ENCODE assay signal across 8 cellular contexts in the genomic region with DNA sequence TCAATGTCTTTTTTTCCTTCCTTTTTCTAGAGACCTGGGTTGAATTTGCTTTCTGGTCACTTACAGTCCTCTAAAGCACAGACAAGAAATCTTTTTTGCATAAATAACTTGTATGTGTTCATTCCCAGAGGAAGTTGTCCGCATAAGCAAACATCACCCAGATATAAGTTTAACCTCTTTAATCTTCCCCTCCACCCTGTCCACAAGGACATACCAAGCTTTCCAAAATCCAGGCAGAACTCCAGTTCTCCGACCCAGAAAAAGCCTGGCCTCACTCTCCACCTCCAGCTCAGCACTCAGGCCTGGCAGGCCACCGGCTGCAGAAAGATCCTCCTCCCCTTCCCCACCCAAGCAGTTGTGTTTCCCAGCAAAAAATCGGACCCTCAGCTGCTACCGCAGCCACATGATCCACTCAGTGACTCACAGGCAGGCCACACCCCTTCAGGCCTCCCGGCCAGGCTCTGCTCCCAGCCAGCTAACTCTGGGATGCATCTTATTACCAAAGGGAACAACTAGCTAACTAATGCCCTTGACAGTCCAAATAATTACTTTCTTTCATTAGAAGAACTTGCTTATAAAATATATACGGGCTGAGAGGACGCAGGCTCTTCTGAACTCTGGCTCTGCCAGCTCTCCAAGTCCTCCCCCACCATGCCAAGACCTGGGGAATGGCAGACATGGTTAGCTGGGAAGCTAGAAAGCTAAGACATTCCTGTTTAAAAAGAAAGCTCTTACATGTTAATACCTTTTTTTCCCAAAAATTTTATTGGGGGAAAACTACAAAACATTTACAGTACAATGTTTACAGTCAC. TPM values are rescaled to one million over a fixed set of nuclear protein-coding genes. Genes with fewer than 3 reads are reported as not detected.
DNase-seq lines count a peak whose midpoint lies in the region; ATAC-seq and TF ChIP-seq lines count a peak whose summit lies in the region.

No MANE protein-coding gene starts in this region.

- TF ChIP-seq POLR2A in ovary (IDR thresholded peaks at IDR 0.05): peak; percentile 25

- peaks cover 0 to 37% (median 10%) of the 10 kb centered on the region in 9 donors for H3K36me3 ChIP-seq in heart right ventricle
- H3K36me3 ChIP-seq in ovary: no peaks in the 10 kb centered on the region
- peaks cover 0 to 10% of the 10 kb centered on the region in 2 donors for H3K36me3 ChIP-seq in aorta (ENCODE audit: control insufficient read depth in 1 of 2, insufficient read depth in 2 of 2, low read length in 1 of 2)

- intact Hi-C loops in heart right ventricle (cut with DNase I) (loop anchor here in 7 of 10 donors (5.0 to 10.0 kb wide), 8 partner anchors 45 to 323 kb away; no protein-coding TSS in a partner anchor), ovary (cut with DNase I) (loop anchor here in 3 of 4 donors (2.0 to 10.0 kb wide), 7 partner anchors 83 to 367 kb away; no protein-coding TSS in a partner anchor), aorta (cut with DNase I) (loop anchor here (2.0 to 10.0 kb wide), 5 partner anchors 320 to 1167 kb away; no protein-coding TSS in a partner anchor)

- WGBS in heart right ventricle, 2 donors: 0 to 1% methylated on average over 8 of the region's 8 CpGs
- WGBS in ovary, 3 donors: 0 to 1% (median 1%) methylated on average over 8 of the region's 8 CpGs
- WGBS in aorta, 2 donors: 1 to 2% methylated on average over 8 of the region's 8 CpGs

- DNase-seq in Caki2 (ENCODE audit: low read depth) (peak; percentile 90), KG1 (lab: John Stamatoyannopoulos, UW) (peak; percentile 81), SKM-1 (lab: John Stamatoyannopoulos, UW; ENCODE audit: unreplicated experiment) (peak; percentile 51), heart right ventricle (peak; percentile 84 to 91), ovary (peak; percentile 90 to 93 (median 92)), aorta (peak; percentile 94 to 95)

- ATAC-seq in heart right ventricle (peak; percentile 7 to 53 (median 35)), aorta (ENCODE audit: low FRiP score) (peak; percentile 61), GM21447 (IDR thresholded peaks at IDR 0.05; ENCODE audit: unreplicated experiment) (no peak)

- H3K27ac ChIP-seq in angular gyrus (ENCODE audit: low read depth, low read length): peak overlapping the region; percentile 94
- peak overlapping the region; percentile 96 to 100 (median 99) for H3K27ac ChIP-seq in heart right ventricle
- peak overlapping the region; percentile 31 to 90 for H3K27ac ChIP-seq in ovary
- H3K27ac ChIP-seq in aorta (ENCODE audit: low read depth in 1 of 2, low read length in 2 of 2): peak overlapping the region in 1 of 2 donors; percentile 78

- H3K9me3 ChIP-seq in heart right ventricle (no peaks in the 10 kb centered on the region), ovary (no peaks in the 10 kb centered on the region), aorta (ENCODE audit: control insufficient read depth, low read length) (no peaks in the 10 kb centered on the region)

- TF ChIP-seq EP300 in ovary (IDR thresholded peaks at IDR 0.05): peak; percentile 40

- H3K4me1 ChIP-seq in heart right ventricle: peaks cover 14 to 72% (median 60%) of the 10 kb centered on the region in 9 donors
- H3K4me1 ChIP-seq in ovary (ENCODE audit: insufficient read depth): peaks cover 27% of the 10 kb centered on the region
- no peaks in the 10 kb centered on the region for H3K4me1 ChIP-seq in aorta (ENCODE audit: control insufficient read depth in 1 of 2, insufficient read depth in 2 of 2, low read length in 2 of 2)

- in situ Hi-C loops in Caki2 (cut with HindIII; ENCODE audit: low pct_unique_long_range_greater_than_20kb, low sequenced_read_pairs): no loop called here

- H3K4me3 ChIP-seq in heart right ventricle (peak overlapping the region in 9 of 10 donors; percentile 72 to 96 (median 89)), ovary (peak overlapping the region; percentile 77), aorta (ENCODE audit: low read length in 2 of 2) (peak overlapping the region; percentile 35 to 78)

- TF ChIP-seq CTCF in heart right ventricle (IDR thresholded peaks at IDR 0.05) (no peak), ovary (IDR thresholded peaks at IDR 0.05) (no peak)

- H3K27me3 ChIP-seq in heart right ventricle: no peaks in the 10 kb centered on the region
- no peaks in the 10 kb centered on the region for H3K27me3 ChIP-seq in ovary
- H3K27me3 ChIP-seq in aorta (ENCODE audit: control insufficient read depth in 1 of 2, insufficient read depth in 2 of 2, low read length in 1 of 2): no peaks in the 10 kb centered on the region

RNA-seq across cellular contexts. Expression of gene ZFP36L2, which starts 4.5 kb away (rescaled TPM):
- 0.41 and 6.1 TPM in 2 replicates for total RNA-seq in Caki2 (2014; rRNA removed; shearing (Covaris generic); ENCODE audit: low replicate concordance)
- 10 to 100 TPM; 34.4 to 69.6 (median 42.3) TPM for total RNA-seq in heart right ventricle
- 10 to 100 TPM; 26.8 to 53.2 TPM for polyA plus RNA-seq in heart right ventricle
- 100 to 1,000 TPM; 115 to 369 (median 254) TPM for total RNA-seq in ovary
- 100 to 1,000 TPM; 162 to 169 TPM for polyA plus RNA-seq in ovary
- 100 to 1,000 TPM; 180 to 231 TPM for total RNA-seq in aorta
- 100 to 1,000 TPM in 1 of 2 donors, 10 to 100 TPM in 1; 71.9 to 118 TPM for polyA plus RNA-seq in aorta
